In genomic region chr19:40804783-40805242, GRCh38 we compare ENCODE assay signal across 1 cellular context.
TF ChIP-seq lines count a peak whose summit lies in the region.

No MANE protein-coding gene starts in this region.

TF ChIP-seq in HepG2, 621 proteins besides CTCF, POLR2A, EP300 and RAD21:
- 0 out of 2 replicates have a peak, but pooled peaks have one; percentile 20 for TF ChIP-seq PATZ1 (CRISPR knock-in tag; IDR thresholded peaks at IDR 0.05)
- TF ChIP-seq, protein P1, sequence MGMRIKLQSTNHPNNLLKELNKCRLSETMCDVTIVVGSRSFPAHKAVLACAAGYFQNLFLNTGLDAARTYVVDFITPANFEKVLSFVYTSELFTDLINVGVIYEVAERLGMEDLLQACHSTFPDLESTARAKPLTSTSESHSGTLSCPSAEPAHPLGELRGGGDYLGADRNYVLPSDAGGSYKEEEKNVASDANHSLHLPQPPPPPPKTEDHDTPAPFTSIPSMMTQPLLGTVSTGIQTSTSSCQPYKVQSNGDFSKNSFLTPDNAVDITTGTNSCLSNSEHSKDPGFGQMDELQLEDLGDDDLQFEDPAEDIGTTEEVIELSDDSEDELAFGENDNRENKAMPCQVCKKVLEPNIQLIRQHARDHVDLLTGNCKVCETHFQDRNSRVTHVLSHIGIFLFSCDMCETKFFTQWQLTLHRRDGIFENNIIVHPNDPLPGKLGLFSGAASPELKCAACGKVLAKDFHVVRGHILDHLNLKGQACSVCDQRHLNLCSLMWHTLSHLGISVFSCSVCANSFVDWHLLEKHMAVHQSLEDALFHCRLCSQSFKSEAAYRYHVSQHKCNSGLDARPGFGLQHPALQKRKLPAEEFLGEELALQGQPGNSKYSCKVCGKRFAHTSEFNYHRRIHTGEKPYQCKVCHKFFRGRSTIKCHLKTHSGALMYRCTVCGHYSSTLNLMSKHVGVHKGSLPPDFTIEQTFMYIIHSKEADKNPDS (CRISPR knock-in tag; IDR thresholded peaks at IDR 0.05) = 0 out of 2 replicates have a peak, but pooled peaks have one; percentile 11
- no peak for TF ChIP-seq ZNF33A (CRISPR knock-in tag; IDR thresholded peaks at IDR 0.05; ENCODE audit: borderline replicate concordance)
